22 cellular contexts compared by ENCODE assay signal in the genomic region with DNA sequence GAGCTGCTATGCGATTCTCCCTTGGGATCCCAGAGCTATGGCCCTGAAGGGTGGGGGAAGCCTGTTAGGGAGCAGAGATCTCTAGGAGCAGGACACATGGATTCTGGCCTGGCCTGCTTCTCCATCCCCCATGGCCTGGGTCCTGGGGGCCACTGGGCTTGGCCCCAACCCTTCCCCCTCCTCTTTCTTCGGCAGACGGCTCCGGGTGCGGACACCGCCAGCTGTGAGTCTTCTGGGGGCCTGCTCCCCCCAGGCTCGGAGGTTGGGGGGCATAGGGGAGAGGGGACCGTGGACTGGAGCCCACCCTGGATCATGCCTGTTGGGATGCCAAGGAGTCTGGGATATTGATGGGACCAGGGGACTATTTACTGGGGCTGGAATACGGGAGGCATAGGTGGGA. TPM values are rescaled to one million over a fixed set of nuclear protein-coding genes. Genes with fewer than 3 reads are reported as not detected.
DNase-seq lines count a peak whose midpoint lies in the region; ATAC-seq, FAIRE-seq and TF ChIP-seq lines count a peak whose summit lies in the region.
"Had no signal": no experiment of that assay in that cellular context is flagged by ENCODE, and none has a peak within 500 bp of the region (broad histone marks: within the 10 kb centered on the region; RNA-seq: fewer than 3 reads in every experiment).

No MANE protein-coding gene starts in this region.

- H3K4me3 ChIP-seq in kidney (ENCODE audit: low read length in 2 of 2) (no peak overlapping the region), GM23338 (no peak overlapping the region)
- H3K4me3 ChIP-seq: A549, GM23248 had no signal

- no peak for TF ChIP-seq CTCF in kidney (IDR thresholded peaks at IDR 0.05; ENCODE audit: borderline replicate concordance, extremely low read depth, insufficient read depth)
- no peak for TF ChIP-seq CTCF in GM23338 (conservative IDR thresholded peaks at IDR 0.05; ENCODE audit: low read depth in 2 of 2)

- H3K27me3 ChIP-seq in GM23338 (ENCODE audit: insufficient read depth), result no peaks in the 10 kb centered on the region

- H4K20me1 ChIP-seq in GM23338 (replicated peaks; ENCODE audit: insufficient read depth), result no peaks in the 10 kb centered on the region

- intact Hi-C loops in cardiac septum (cut with DNase I), result no loop called here
- intact Hi-C loops in Right ventricle myocardium superior (cut with DNase I), result no loop called here
- intact Hi-C loops in kidney (cut with DNase I), result no loop called here

- no peak overlapping the region for H3K4me3 Mint-ChIP-seq in stimulated activated naive B cell treated with anti-CD40 and anti-IgM and Interleukin-4, amounts not matched to agents 10 μg/mL and 1 μg/mL and 100 μg/mL, for 72 hours
- no peak overlapping the region for H3K4me3 Mint-ChIP-seq in GM23338
- H3K4me3 Mint-ChIP-seq: CD4-positive, alpha-beta memory T cell had no signal

- DNase-seq in cardiac septum (ENCODE audit: low spot score), result peak; percentile 53
- no peak for DNase-seq in Right ventricle myocardium superior
- DNase-seq in kidney, result peak; percentile 65
- no peak for DNase-seq in stimulated activated naive B cell treated with anti-CD40 and anti-IgM and Interleukin-4, amounts not matched to agents 10 μg/mL and 1 μg/mL and 100 μg/mL, for 72 hours
- no peak for DNase-seq in NCI-H526 treated with DMSO at 0.1 percent for 48 hours (lab: John Stamatoyannopoulos, UW)
- no peak for DNase-seq in GM23338 (ENCODE audit: low spot score)
- no peak for DNase-seq in DMS79 treated with DMSO at 0.1 percent for 48 hours (lab: John Stamatoyannopoulos, UW)
- DNase-seq: AML-193; CD4-positive, alpha-beta memory T cell; DMS153; DND-41; EL; GM23248; HCEC 1CT had no signal

- H3K36me3 ChIP-seq in kidney (ENCODE audit: control insufficient read depth in 1 of 2, insufficient read depth in 2 of 2, low read length in 2 of 2) (peaks cover 3 to 4% of the 10 kb centered on the region in 2 donors), GM23338 (ENCODE audit: insufficient read depth) (no peaks in the 10 kb centered on the region)

- no peaks in the 10 kb centered on the region for H3K9me3 ChIP-seq in kidney (ENCODE audit: control insufficient read depth in 1 of 2, low read length in 2 of 2)
- H3K9me3 ChIP-seq: A549 had no signal

- H3K27ac ChIP-seq in kidney (ENCODE audit: low read depth in 2 of 2, low read length in 2 of 2) (no peak overlapping the region), GM23338 (ENCODE audit: low read depth) (no peak overlapping the region)
- H3K27ac ChIP-seq: 22Rv1, A549, C4-2B, GM23248, HL-60 had no signal

- H3K4me1 ChIP-seq in kidney (ENCODE audit: control insufficient read depth in 1 of 2, insufficient read depth in 1 of 2, low read depth in 1 of 2, low read length in 2 of 2) (peaks cover 0 to 5% of the 10 kb centered on the region in 2 donors), GM23338 (ENCODE audit: insufficient read depth) (peaks cover 5% of the 10 kb centered on the region)

- H3K36me3 Mint-ChIP-seq in stimulated activated naive B cell treated with anti-CD40 and anti-IgM and Interleukin-4, amounts not matched to agents 10 μg/mL and 1 μg/mL and 100 μg/mL, for 72 hours, result peaks cover 24 to 30% of the 10 kb centered on the region in 2 donors
- H3K36me3 Mint-ChIP-seq in GM23338 (ENCODE audit: low read depth), result peaks cover 8% of the 10 kb centered on the region; the same call in 2 of the 3 replicates

- H3F3A ChIP-seq in GM23338 (replicated peaks; ENCODE audit: low read depth), result 0 out of 2 replicates have a peak, but pooled peaks cover 2% of the 10 kb centered on the region

- no peak for ATAC-seq in Right ventricle myocardium superior (ENCODE audit: poor library complexity)
- no peak for ATAC-seq in stimulated activated naive B cell treated with anti-CD40 and anti-IgM and Interleukin-4, amounts not matched to agents 10 μg/mL and 1 μg/mL and 100 μg/mL, for 72 hours (replicated peaks)
- ATAC-seq in GM23338, result no peak
- ATAC-seq: A549 had no signal

- no peaks in the 10 kb centered on the region for H3K9me3 Mint-ChIP-seq in stimulated activated naive B cell treated with anti-CD40 and anti-IgM and Interleukin-4, amounts not matched to agents 10 μg/mL and 1 μg/mL and 100 μg/mL, for 72 hours
- H3K9me3 Mint-ChIP-seq in GM23338, result no peaks in the 10 kb centered on the region

- H3K27me3 Mint-ChIP-seq in stimulated activated naive B cell treated with anti-CD40 and anti-IgM and Interleukin-4, amounts not matched to agents 10 μg/mL and 1 μg/mL and 100 μg/mL, for 72 hours, result no peaks in the 10 kb centered on the region
- peaks cover 8% of the 10 kb centered on the region for H3K27me3 Mint-ChIP-seq in GM23338 (ENCODE audit: insufficient read depth, low read depth, poor library complexity)
- H3K27me3 Mint-ChIP-seq: CD4-positive, alpha-beta memory T cell had no signal

- H3K79me2 ChIP-seq in GM23338 (replicated peaks; ENCODE audit: insufficient read depth), result no peaks in the 10 kb centered on the region

- no peak overlapping the region for H3K9ac ChIP-seq in kidney (ENCODE audit: low read length in 2 of 2)
- H3K9ac ChIP-seq: GM23248 had no signal

- peak overlapping the region; percentile 20 for H3K27ac Mint-ChIP-seq in stimulated activated naive B cell treated with anti-CD40 and anti-IgM and Interleukin-4, amounts not matched to agents 10 μg/mL and 1 μg/mL and 100 μg/mL, for 72 hours
- no peak overlapping the region for H3K27ac Mint-ChIP-seq in GM23338

- no peak overlapping the region for H3K4me2 ChIP-seq in GM23338
- H3K4me2 ChIP-seq: A549 had no signal

- H2AFZ ChIP-seq in GM23338, result no peak overlapping the region
- H2AFZ ChIP-seq: GM23248 had no signal

- no peak for FAIRE-seq in kidney (lab: Jason Lieb, UNC)
- FAIRE-seq: A549, GM12891, GM19239, H54 had no signal

- H3K9me2 ChIP-seq in GM23338 (ENCODE audit: insufficient read depth), result no peaks in the 10 kb centered on the region

- H3K4me1 Mint-ChIP-seq in stimulated activated naive B cell treated with anti-CD40 and anti-IgM and Interleukin-4, amounts not matched to agents 10 μg/mL and 1 μg/mL and 100 μg/mL, for 72 hours, result peaks cover 17% of the 10 kb centered on the region in 2 donors
- H3K4me1 Mint-ChIP-seq in GM23338, result peaks cover 17% of the 10 kb centered on the region

TF ChIP-seq in GM23338, 12 proteins besides CTCF, POLR2A, EP300 and RAD21:
- no peak for TF ChIP-seq STAT1 (IDR thresholded peaks at IDR 0.05; ENCODE audit: unreplicated experiment)
- no peak for TF ChIP-seq ETS1 (IDR thresholded peaks at IDR 0.05)
TF ChIP-seq in GM23338: peak in this region for 0.

RNA-seq across cellular contexts. Expression of gene PRPF40B, which starts 9.0 kb away (rescaled TPM):
- 30.1 TPM for total RNA-seq in cardiac septum
- 19.1 TPM for total RNA-seq in Right ventricle myocardium superior
- 33.3 TPM for total RNA-seq in kidney
- 20.1 TPM for polyA plus RNA-seq in kidney (ENCODE audit: insufficient read depth, low read depth, low replicate concordance)
- 14.7 and 17.9 TPM in 2 replicates for total RNA-seq in GM23338 (2014; rRNA removed; shearing (Covaris generic))
- 16.7 and 19.0 TPM in 2 replicates for polyA plus RNA-seq in GM23338 (2016; fragmentation: Nextera tagmentation; extraction: Ambion mirVana)

RNA-seq across cellular contexts. Expression of gene FAM186B, which starts 27.0 kb away (rescaled TPM):
- total RNA-seq in cardiac septum (0.48 TPM), Right ventricle myocardium superior (0.46 TPM), kidney (0.85 TPM)
- polyA plus RNA-seq in kidney (ENCODE audit: insufficient read depth, low read depth, low replicate concordance) (0.34 TPM), GM23338 (2016; fragmentation: Nextera tagmentation; extraction: Ambion mirVana) (0.21 and 0.31 TPM in 2 replicates)
- total RNA-seq in GM23338 (2014; rRNA removed; shearing (Covaris generic)), result 0.08 and 0.38 TPM in 2 replicates
- total RNA-seq: G401 had no signal

Comparison
In these comparisons a context has a peak if more than half of its experiments do, and no peak if none do; other contexts are left out.
1. DNase-seq: peak in cardiac septum (single experiment) and kidney (single experiment); none in Right ventricle myocardium superior (single experiment), stimulated activated naive B cell treated with anti-CD40 and anti-IgM and Interleukin-4, amounts not matched to agents 10 μg/mL and 1 μg/mL and 100 μg/mL, for 72 hours (single experiment), NCI-H526 treated with DMSO at 0.1 percent for 48 hours (single experiment), GM23338 (single experiment) and DMS79 treated with DMSO at 0.1 percent for 48 hours (single experiment).